18 cellular contexts compared by ENCODE assay signal in the genomic region with DNA sequence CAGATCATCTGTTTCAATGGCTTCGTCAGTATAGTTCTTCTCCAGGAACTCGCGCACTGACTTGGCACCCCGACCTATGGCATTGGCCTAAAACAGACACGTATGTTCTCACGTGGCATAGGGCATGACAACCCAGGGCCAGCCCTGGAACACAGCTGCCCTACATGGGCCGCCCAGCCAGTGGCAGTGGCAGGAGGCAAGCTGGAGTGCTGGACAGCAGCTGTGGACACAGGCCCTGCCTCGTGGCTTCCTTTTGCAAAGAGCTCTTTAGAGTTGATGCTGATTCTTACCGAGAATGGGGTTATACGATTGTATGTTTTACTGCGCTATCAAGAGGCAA. TPM values are rescaled to one million over a fixed set of nuclear protein-coding genes. Genes with fewer than 3 reads are reported as not detected.
DNase-seq lines count a peak whose midpoint lies in the region; ATAC-seq and TF ChIP-seq lines count a peak whose summit lies in the region.
"Had no signal": no experiment of that assay in that cellular context is flagged by ENCODE, and none has a peak within 500 bp of the region (broad histone marks: within the 10 kb centered on the region; RNA-seq: fewer than 3 reads in every experiment).

No MANE protein-coding gene starts in this region.

- H3K9me3 ChIP-seq in psoas muscle = no peaks in the 10 kb centered on the region
- H3K9me3 ChIP-seq: thyroid gland had no signal

- H3K4me1 ChIP-seq in psoas muscle = peaks cover 32% of the 10 kb centered on the region

- POLR2A ChIA-PET in activated CD4-positive, alpha-beta memory T cell treated with anti-CD3 and anti-CD28 coated beads for 36 hours (lab: Charles Lee) = interaction anchor here (0.7 to 1.6 kb wide), 2 partner anchors 16 to 71 kb away, joined by 3 to 10 read pairs; partner anchors contain the start of gene LSM14B
- POLR2A ChIA-PET in activated CD4-positive, alpha-beta memory T cell treated with anti-CD3 and anti-CD28 coated beads, Interleukin-2, amount 10 ng/mL, durations not matched to agents 7 days and 5 days (lab: Charles Lee) = interaction anchor here (0.6 to 1.4 kb wide), 3 partner anchors 10 to 35 kb away, joined by 3 read pairs; no protein-coding TSS in a partner anchor
- POLR2A ChIA-PET in T-cell (lab: Charles Lee) = interaction anchor here in 1 of 2 donors (0.7 kb wide), 1 partner anchor 14 kb away, joined by 5 read pairs; no protein-coding TSS in a partner anchor

- H3K4me3 ChIP-seq in psoas muscle = no peak overlapping the region
- H3K4me3 ChIP-seq: thyroid gland had no signal

- H3K27me3 ChIP-seq in psoas muscle (ENCODE audit: insufficient read depth in 3 of 3, low read length in 2 of 3) = no peaks in the 10 kb centered on the region
- H3K27me3 ChIP-seq: thyroid gland had no signal

- intact Hi-C loops in activated CD4-positive, alpha-beta memory T cell treated with anti-CD3 and anti-CD28 coated beads for 36 hours (cut with micrococcal nuclease) = no loop called here
- intact Hi-C loops in psoas muscle (cut with DNase I) = loop anchor here (5.0 kb wide), 4 partner anchors 71 to 126 kb away; partner anchors contain the start of gene TAF4 (in 1 of the 2)

- peak overlapping the region; percentile 21 for H3K27ac Mint-ChIP-seq in activated CD4-positive, alpha-beta memory T cell treated with anti-CD3 and anti-CD28 coated beads for 36 hours
- H3K27ac Mint-ChIP-seq in activated CD4-positive, alpha-beta memory T cell treated with anti-CD3 and anti-CD28 coated beads, Interleukin-2, amount 10 ng/mL, durations not matched to agents 7 days and 5 days = no peak overlapping the region
- peak overlapping the region; percentile 6 to 36 for H3K27ac Mint-ChIP-seq in T-cell
- peak overlapping the region; percentile 35 to 78 for H3K27ac Mint-ChIP-seq in effector memory CD8-positive, alpha-beta T cell

- peaks cover 43% of the 10 kb centered on the region for H3K4me1 Mint-ChIP-seq in activated CD4-positive, alpha-beta memory T cell treated with anti-CD3 and anti-CD28 coated beads for 36 hours (ENCODE audit: low read depth)
- H3K4me1 Mint-ChIP-seq in activated CD4-positive, alpha-beta memory T cell treated with anti-CD3 and anti-CD28 coated beads, Interleukin-2, amount 10 ng/mL, durations not matched to agents 7 days and 5 days = peaks cover 47% of the 10 kb centered on the region
- peaks cover 39 to 45% (median 42%) of the 10 kb centered on the region in 3 donors for H3K4me1 Mint-ChIP-seq in T-cell
- peaks cover 34 to 36% of the 10 kb centered on the region in 2 donors for H3K4me1 Mint-ChIP-seq in effector memory CD8-positive, alpha-beta T cell (ENCODE audit: low read depth in 2 of 2)

- H3K27me3 Mint-ChIP-seq in activated CD4-positive, alpha-beta memory T cell treated with anti-CD3 and anti-CD28 coated beads for 36 hours = no peaks in the 10 kb centered on the region
- no peaks in the 10 kb centered on the region for H3K27me3 Mint-ChIP-seq in activated CD4-positive, alpha-beta memory T cell treated with anti-CD3 and anti-CD28 coated beads, Interleukin-2, amount 10 ng/mL, durations not matched to agents 7 days and 5 days
- no peaks in the 10 kb centered on the region for H3K27me3 Mint-ChIP-seq in T-cell
- H3K27me3 Mint-ChIP-seq in effector memory CD8-positive, alpha-beta T cell = no peaks in the 10 kb centered on the region

- no peaks in the 10 kb centered on the region for H3K9me3 Mint-ChIP-seq in activated CD4-positive, alpha-beta memory T cell treated with anti-CD3 and anti-CD28 coated beads for 36 hours
- H3K9me3 Mint-ChIP-seq in activated CD4-positive, alpha-beta memory T cell treated with anti-CD3 and anti-CD28 coated beads, Interleukin-2, amount 10 ng/mL, durations not matched to agents 7 days and 5 days = no peaks in the 10 kb centered on the region
- H3K9me3 Mint-ChIP-seq in T-cell = no peaks in the 10 kb centered on the region
- H3K9me3 Mint-ChIP-seq in effector memory CD8-positive, alpha-beta T cell = no peaks in the 10 kb centered on the region
- H3K9me3 Mint-ChIP-seq: nephron had no signal

- no peak for DNase-seq in activated CD4-positive, alpha-beta memory T cell treated with anti-CD3 and anti-CD28 coated beads for 36 hours
- no peak for DNase-seq in activated CD4-positive, alpha-beta memory T cell treated with anti-CD3 and anti-CD28 coated beads, Interleukin-2, amount 10 ng/mL, durations not matched to agents 7 days and 5 days
- DNase-seq in T-cell (no peak), psoas muscle (peak in 1 of 2 donors; percentile 70)
- no peak for DNase-seq in effector memory CD8-positive, alpha-beta T cell
- DNase-seq: activated CD4-positive, alpha-beta T cell treated with anti-CD3 and anti-CD28 coated beads for 48 hours; activated T-cell treated with anti-CD3 and anti-CD28 coated beads, Interleukin-2, amount 50 U/mL, for 1 hour; amniotic stem cell; hippocampal formation; kidney; NCI-H1436; NCI-H2171 treated with DMSO at 0.1 percent for 48 hours; NCI-H82; thyroid gland had no signal

- TF ChIP-seq CTCF in psoas muscle (IDR thresholded peaks at IDR 0.05) = no peak

- 43 to 61% (median 44%) methylated on average over 11 of the region's 11 CpGs for WGBS in psoas muscle, 3 donors

- H3K4me3 Mint-ChIP-seq in activated CD4-positive, alpha-beta memory T cell treated with anti-CD3 and anti-CD28 coated beads for 36 hours = no peak overlapping the region
- H3K4me3 Mint-ChIP-seq in activated CD4-positive, alpha-beta memory T cell treated with anti-CD3 and anti-CD28 coated beads, Interleukin-2, amount 10 ng/mL, durations not matched to agents 7 days and 5 days = no peak overlapping the region
- H3K4me3 Mint-ChIP-seq in T-cell = no peak overlapping the region
- H3K4me3 Mint-ChIP-seq in effector memory CD8-positive, alpha-beta T cell = no peak overlapping the region

- peaks cover 52% of the 10 kb centered on the region for H3K36me3 Mint-ChIP-seq in activated CD4-positive, alpha-beta memory T cell treated with anti-CD3 and anti-CD28 coated beads for 36 hours
- peaks cover 78% of the 10 kb centered on the region for H3K36me3 Mint-ChIP-seq in activated CD4-positive, alpha-beta memory T cell treated with anti-CD3 and anti-CD28 coated beads, Interleukin-2, amount 10 ng/mL, durations not matched to agents 7 days and 5 days (ENCODE audit: low read depth)
- H3K36me3 Mint-ChIP-seq in T-cell = peaks cover 29% of the 10 kb centered on the region
- H3K36me3 Mint-ChIP-seq in effector memory CD8-positive, alpha-beta T cell (ENCODE audit: insufficient read depth) = peaks cover 87% of the 10 kb centered on the region

- H3K36me3 ChIP-seq in psoas muscle (ENCODE audit: insufficient read depth in 1 of 2, low read depth in 1 of 2) = peaks cover 19 to 84% of the 10 kb centered on the region in 2 donors

- CTCF ChIA-PET in activated CD4-positive, alpha-beta memory T cell treated with anti-CD3 and anti-CD28 coated beads for 36 hours (lab: Charles Lee) = interaction anchor here (1.3 to 1.5 kb wide), 2 partner anchors 72 to 127 kb away, joined by 4 to 5 read pairs; no protein-coding TSS in a partner anchor
- CTCF ChIA-PET in activated CD4-positive, alpha-beta memory T cell treated with anti-CD3 and anti-CD28 coated beads, Interleukin-2, amount 10 ng/mL, durations not matched to agents 7 days and 5 days (lab: Charles Lee) = interaction anchor here (1.0 to 1.3 kb wide), 3 partner anchors 48 to 127 kb away, joined by 3 to 4 read pairs (median 3); no protein-coding TSS in a partner anchor
- CTCF ChIA-PET in T-cell (lab: Charles Lee) = interaction anchor here (0.7 to 4.1 kb wide), 4 partner anchors 11 to 127 kb away, joined by 3 to 15 read pairs (median 6); no protein-coding TSS in a partner anchor

- ATAC-seq in T-cell (replicated peaks in 1 of 4) = no peak
- ATAC-seq in effector memory CD8-positive, alpha-beta T cell (replicated peaks) = no peak
- ATAC-seq in psoas muscle = peak in 3 of 4 donors; percentile 16 to 36 (median 27)
- ATAC-seq in HG03280 (IDR thresholded peaks at IDR 0.05; ENCODE audit: unreplicated experiment) = no peak
- ATAC-seq in GM18858 (IDR thresholded peaks at IDR 0.05; ENCODE audit: unreplicated experiment) = no peak
- ATAC-seq in HG02938 (IDR thresholded peaks at IDR 0.05; ENCODE audit: unreplicated experiment) = no peak

- H3K27ac ChIP-seq in psoas muscle = peak overlapping the region; percentile 67
- H3K27ac ChIP-seq: thyroid gland had no signal

RNA-seq across cellular contexts. Expression of gene PSMA7, which starts 5.0 kb away (rescaled TPM):
- total RNA-seq in activated CD4-positive, alpha-beta memory T cell treated with anti-CD3 and anti-CD28 coated beads for 36 hours = 100 to 1,000 TPM; 301 to 316 TPM
- 100 to 1,000 TPM; 243 to 246 TPM for total RNA-seq in activated CD4-positive, alpha-beta memory T cell treated with anti-CD3 and anti-CD28 coated beads, Interleukin-2, amount 10 ng/mL, durations not matched to agents 7 days and 5 days
- total RNA-seq in T-cell (100 to 1,000 TPM; 136 to 233 (median 208) TPM), psoas muscle (100 to 1,000 TPM; 307 to 499 (median 459) TPM)
- 1,000 to 10,000 TPM in 1 of 3 donors, 100 to 1,000 TPM in 2; 652 to 1,146 (median 986) TPM for polyA plus RNA-seq in psoas muscle

RNA-seq across cellular contexts. Expression of gene SS18L1, which starts 5.4 kb away (rescaled TPM):
- total RNA-seq in activated CD4-positive, alpha-beta memory T cell treated with anti-CD3 and anti-CD28 coated beads for 36 hours = 10 to 100 TPM; 13.7 to 15.2 TPM
- 10 to 100 TPM; 15.1 to 16.7 TPM for total RNA-seq in activated CD4-positive, alpha-beta memory T cell treated with anti-CD3 and anti-CD28 coated beads, Interleukin-2, amount 10 ng/mL, durations not matched to agents 7 days and 5 days
- total RNA-seq in T-cell = 10 to 100 TPM; 14.6 to 23.6 (median 19.4) TPM
- total RNA-seq in psoas muscle = 10 to 100 TPM; 10.2 to 18.0 (median 13.2) TPM
- polyA plus RNA-seq in psoas muscle = 10 to 100 TPM; 10.1 to 12.7 (median 10.3) TPM

RNA-seq across cellular contexts. Expression of gene LSM14B, which starts 15.9 kb away (rescaled TPM):
- total RNA-seq in activated CD4-positive, alpha-beta memory T cell treated with anti-CD3 and anti-CD28 coated beads for 36 hours = 10 to 100 TPM; 33.4 to 35.1 TPM
- total RNA-seq in activated CD4-positive, alpha-beta memory T cell treated with anti-CD3 and anti-CD28 coated beads, Interleukin-2, amount 10 ng/mL, durations not matched to agents 7 days and 5 days = 10 to 100 TPM; 38.9 to 39.0 TPM
- total RNA-seq in T-cell (10 to 100 TPM; 40.5 to 55.5 (median 54.4) TPM), psoas muscle (10 to 100 TPM; 52.4 to 67.0 (median 60.8) TPM)
- 10 to 100 TPM; 26.4 to 54.2 (median 39.6) TPM for polyA plus RNA-seq in psoas muscle

RNA-seq across cellular contexts. Expression of gene MTG2, which starts 44.7 kb away (rescaled TPM):
- total RNA-seq in activated CD4-positive, alpha-beta memory T cell treated with anti-CD3 and anti-CD28 coated beads for 36 hours = 10 to 100 TPM; 31.4 to 32.5 TPM
- 10 to 100 TPM; 25.6 to 27.2 TPM for total RNA-seq in activated CD4-positive, alpha-beta memory T cell treated with anti-CD3 and anti-CD28 coated beads, Interleukin-2, amount 10 ng/mL, durations not matched to agents 7 days and 5 days
- total RNA-seq in T-cell (10 to 100 TPM; 21.1 to 51.9 (median 44.1) TPM), psoas muscle (10 to 100 TPM; 29.5 to 56.5 (median 39.6) TPM)
- polyA plus RNA-seq in psoas muscle = 10 to 100 TPM; 25.0 to 56.2 (median 46.7) TPM

Comparison
In these comparisons a context has a peak if more than half of its experiments do, and no peak if none do; other contexts are left out.
1. ATAC-seq: peak in psoas muscle (3 of 4); none in T-cell (0 of 4), effector memory CD8-positive, alpha-beta T cell (single experiment), HG03280 (single experiment), GM18858 (single experiment) and HG02938 (single experiment).